ENCODE assay signal across 1 cellular context in the genomic region with DNA sequence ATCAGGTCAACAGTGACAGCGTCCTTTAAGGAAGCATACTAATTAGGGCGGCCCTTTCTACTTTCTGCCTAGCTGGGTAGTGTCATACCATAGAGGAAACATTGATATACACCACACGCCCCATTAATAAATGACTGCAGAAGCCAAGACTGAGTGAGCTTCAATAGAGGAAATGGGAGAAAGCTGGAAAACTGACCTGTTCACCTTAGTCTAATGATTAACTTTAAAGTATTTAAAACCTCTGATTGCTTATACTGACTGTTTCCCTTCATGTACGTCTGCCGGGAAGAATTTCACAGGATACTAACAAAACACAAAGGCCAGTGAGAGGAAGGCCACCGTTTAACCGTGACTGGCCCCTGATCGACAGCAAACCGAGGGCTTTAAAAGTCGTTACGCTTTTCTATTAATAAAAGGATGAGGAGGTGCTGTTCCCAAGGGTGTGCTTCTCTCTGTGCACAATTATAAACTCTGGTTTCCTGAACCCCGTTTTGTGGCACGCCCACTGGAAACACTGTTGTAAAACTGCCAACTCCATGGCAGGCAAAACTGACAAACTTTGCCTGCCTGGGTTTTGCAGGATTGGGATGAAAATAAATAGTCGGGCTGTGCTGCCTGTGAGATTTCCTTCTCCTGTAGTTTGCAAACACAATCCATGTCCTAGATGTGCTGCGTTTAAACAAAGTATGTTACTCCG.
A peak's percentile ranks its signal among the peaks of the same experiment; 100 is the strongest.
TF ChIP-seq lines count a peak whose summit lies in the region.

No MANE protein-coding gene starts in this region.

TF ChIP-seq in HepG2, 621 proteins besides CTCF, POLR2A, EP300 and RAD21 (continued from another document and continues in another):
- TF ChIP-seq SIX1 (CRISPR knock-in tag; IDR thresholded peaks at IDR 0.05; ENCODE audit: borderline replicate concordance) = peak; percentile 46; the same call in 1 of the 2 replicates
- TF ChIP-seq ISX (CRISPR knock-in tag; conservative IDR thresholded peaks at IDR 0.05) = no peak
- 0 out of 2 replicates have a peak, but pooled peaks have one; percentile 23 for TF ChIP-seq CSRNP1 (CRISPR knock-in tag; IDR thresholded peaks at IDR 0.05)
- TF ChIP-seq AGO1 (IDR thresholded peaks at IDR 0.05; ENCODE audit: low read depth, low read length, poor library complexity, severe bottlenecking) = no peak
- no peak for TF ChIP-seq ZFP36L1 (CRISPR knock-in tag; IDR thresholded peaks at IDR 0.05)
- TF ChIP-seq SAP130 (CRISPR knock-in tag; IDR thresholded peaks at IDR 0.05; ENCODE audit: low read depth) = peak; percentile 81
- no peak for TF ChIP-seq SNAPC4 (CRISPR knock-in tag; IDR thresholded peaks at IDR 0.05)
- 0 out of 2 replicates have a peak, but pooled peaks have one; percentile 54 for TF ChIP-seq ZNF816 (CRISPR knock-in tag; IDR thresholded peaks at IDR 0.05; ENCODE audit: borderline replicate concordance)
- TF ChIP-seq, protein P1, sequence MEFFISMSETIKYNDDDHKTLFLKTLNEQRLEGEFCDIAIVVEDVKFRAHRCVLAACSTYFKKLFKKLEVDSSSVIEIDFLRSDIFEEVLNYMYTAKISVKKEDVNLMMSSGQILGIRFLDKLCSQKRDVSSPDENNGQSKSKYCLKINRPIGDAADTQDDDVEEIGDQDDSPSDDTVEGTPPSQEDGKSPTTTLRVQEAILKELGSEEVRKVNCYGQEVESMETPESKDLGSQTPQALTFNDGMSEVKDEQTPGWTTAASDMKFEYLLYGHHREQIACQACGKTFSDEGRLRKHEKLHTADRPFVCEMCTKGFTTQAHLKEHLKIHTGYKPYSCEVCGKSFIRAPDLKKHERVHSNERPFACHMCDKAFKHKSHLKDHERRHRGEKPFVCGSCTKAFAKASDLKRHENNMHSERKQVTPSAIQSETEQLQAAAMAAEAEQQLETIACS (CRISPR knock-in tag; IDR thresholded peaks at IDR 0.05) = no peak
- no peak for TF ChIP-seq RXRA (CRISPR knock-in tag; IDR thresholded peaks at IDR 0.05)
- no peak for TF ChIP-seq BORCS8-MEF2B (CRISPR knock-in tag; IDR thresholded peaks at IDR 0.05)
- TF ChIP-seq ZNF749 (CRISPR knock-in tag; IDR thresholded peaks at IDR 0.05; ENCODE audit: borderline replicate concordance) = no peak
- peak; percentile 40 to 81 for TF ChIP-seq NR2F1 (CRISPR knock-in tag; IDR thresholded peaks at IDR 0.05)
- no peak for TF ChIP-seq USF2 (IDR thresholded peaks at IDR 0.05; ENCODE audit: low read depth, low read length)
- no peak for TF ChIP-seq USF2 (CRISPR knock-in tag; IDR thresholded peaks at IDR 0.05; ENCODE audit: borderline replicate concordance)
- peak; percentile 76 for TF ChIP-seq CREM (IDR thresholded peaks at IDR 0.05)
- no peak for TF ChIP-seq CREM (CRISPR knock-in tag; IDR thresholded peaks at IDR 0.05)
- peak; percentile 47; the same call in 1 of the 2 replicates for TF ChIP-seq ZNF792 (CRISPR knock-in tag; IDR thresholded peaks at IDR 0.05)
- TF ChIP-seq ZNF614 (CRISPR knock-in tag; IDR thresholded peaks at IDR 0.05; ENCODE audit: borderline replicate concordance) = 0 out of 2 replicates have a peak, but pooled peaks have one; percentile 25
- peak; percentile 84 for TF ChIP-seq HNF1B (CRISPR knock-in tag; IDR thresholded peaks at IDR 0.05)
- peak; percentile 67 for TF ChIP-seq RBFOX2 (IDR thresholded peaks at IDR 0.05; ENCODE audit: low read depth, low read length)
- TF ChIP-seq ZNF761 (CRISPR knock-in tag; conservative IDR thresholded peaks at IDR 0.05) = no peak
- TF ChIP-seq ZMYM2 (CRISPR knock-in tag; IDR thresholded peaks at IDR 0.05) = no peak
- TF ChIP-seq SYNCRIP (IDR thresholded peaks at IDR 0.05; ENCODE audit: insufficient read depth, low read depth, low read length) = no peak
- TF ChIP-seq ZFX (CRISPR knock-in tag; IDR thresholded peaks at IDR 0.05; ENCODE audit: low read depth) = no peak; the same call in 1 of the 2 replicates
- no peak for TF ChIP-seq KDM4B (CRISPR knock-in tag; IDR thresholded peaks at IDR 0.05)
- peak; percentile 83; the same call in 1 of the 2 replicates for TF ChIP-seq SOX5 (CRISPR knock-in tag; IDR thresholded peaks at IDR 0.05; ENCODE audit: borderline replicate concordance)
- 0 out of 2 replicates have a peak, but pooled peaks have one; percentile 38 for TF ChIP-seq ZNF501 (CRISPR knock-in tag; IDR thresholded peaks at IDR 0.05)
- no peak for TF ChIP-seq ZBTB49 (CRISPR knock-in tag; IDR thresholded peaks at IDR 0.05; ENCODE audit: borderline replicate concordance)
- TF ChIP-seq UBTF (CRISPR knock-in tag; IDR thresholded peaks at IDR 0.05) = no peak
- TF ChIP-seq, protein P2, sequence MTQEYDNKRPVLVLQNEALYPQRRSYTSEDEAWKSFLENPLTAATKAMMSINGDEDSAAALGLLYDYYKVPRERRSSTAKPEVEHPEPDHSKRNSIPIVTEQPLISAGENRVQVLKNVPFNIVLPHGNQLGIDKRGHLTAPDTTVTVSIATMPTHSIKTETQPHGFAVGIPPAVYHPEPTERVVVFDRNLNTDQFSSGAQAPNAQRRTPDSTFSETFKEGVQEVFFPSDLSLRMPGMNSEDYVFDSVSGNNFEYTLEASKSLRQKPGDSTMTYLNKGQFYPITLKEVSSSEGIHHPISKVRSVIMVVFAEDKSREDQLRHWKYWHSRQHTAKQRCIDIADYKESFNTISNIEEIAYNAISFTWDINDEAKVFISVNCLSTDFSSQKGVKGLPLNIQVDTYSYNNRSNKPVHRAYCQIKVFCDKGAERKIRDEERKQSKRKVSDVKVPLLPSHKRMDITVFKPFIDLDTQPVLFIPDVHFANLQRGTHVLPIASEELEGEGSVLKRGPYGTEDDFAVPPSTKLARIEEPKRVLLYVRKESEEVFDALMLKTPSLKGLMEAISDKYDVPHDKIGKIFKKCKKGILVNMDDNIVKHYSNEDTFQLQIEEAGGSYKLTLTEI (CRISPR knock-in tag; conservative IDR thresholded peaks at IDR 0.05) = no peak
- no peak for TF ChIP-seq ZNF724P (CRISPR knock-in tag; IDR thresholded peaks at IDR 0.05; ENCODE audit: borderline replicate concordance)
- no peak for TF ChIP-seq ATAD3A (CRISPR knock-in tag; IDR thresholded peaks at IDR 0.05)
- TF ChIP-seq ZNF772 (CRISPR knock-in tag; IDR thresholded peaks at IDR 0.05) = no peak
- peak; percentile 59 for TF ChIP-seq HDAC1 (CRISPR knock-in tag; IDR thresholded peaks at IDR 0.05)
- TF ChIP-seq ZNF234 (CRISPR knock-in tag; conservative IDR thresholded peaks at IDR 0.05) = no peak
